18 cellular contexts compared by ENCODE assay signal in the genomic region with DNA sequence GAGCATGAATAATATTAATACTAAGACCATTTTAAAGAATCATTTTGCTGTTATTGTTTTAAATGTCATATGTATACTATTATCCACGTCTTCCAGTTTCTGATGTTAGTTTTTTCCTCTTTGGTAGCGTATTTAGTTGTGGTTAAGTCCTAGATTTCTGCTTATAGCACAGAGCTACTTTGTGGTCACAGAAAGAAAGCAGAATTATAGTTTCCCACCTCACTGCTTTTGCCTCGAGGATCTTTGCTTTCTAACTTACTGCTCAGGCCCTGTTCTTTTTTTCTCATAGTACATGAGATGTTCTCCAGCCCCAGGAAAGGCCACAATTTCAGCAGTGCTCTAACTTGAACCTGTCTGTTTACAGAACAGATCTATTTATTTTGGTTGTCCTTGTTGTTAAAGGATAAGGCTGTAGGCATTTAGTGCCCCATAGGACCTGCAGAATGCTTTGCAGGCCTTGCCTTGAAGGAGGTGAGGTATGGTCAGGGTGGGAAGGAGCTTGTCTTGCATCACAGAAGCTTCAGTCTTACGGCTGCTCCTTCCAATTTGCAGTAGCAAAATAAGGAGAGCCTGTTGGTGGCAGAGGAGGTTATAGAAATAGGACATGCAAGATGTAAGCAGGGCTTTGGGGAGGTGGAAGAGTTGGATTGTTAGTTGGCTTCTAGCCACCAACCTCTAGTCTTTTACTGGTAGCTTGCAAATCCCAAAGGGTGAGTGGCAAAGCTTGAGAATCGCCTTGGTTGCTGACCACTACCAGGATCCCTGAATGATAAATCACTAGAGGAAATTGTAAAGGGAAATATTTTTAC.
DNase-seq lines count a peak whose midpoint lies in the region; ATAC-seq and TF ChIP-seq lines count a peak whose summit lies in the region.
"Had no signal": no experiment of that assay in that cellular context is flagged by ENCODE, and none has a peak within 500 bp of the region (broad histone marks: within the 10 kb centered on the region; RNA-seq: fewer than 3 reads in every experiment).

No MANE protein-coding gene starts in this region.

- no peaks in the 10 kb centered on the region for H3K27me3 ChIP-seq in smooth muscle cell (ENCODE audit: low read depth)
- H3K27me3 ChIP-seq: cardiac muscle cell, ovary, SJSA1, uterus had no signal

- no peaks in the 10 kb centered on the region for H3K9me3 Mint-ChIP-seq in activated CD4-positive, alpha-beta T cell treated with anti-CD3 and anti-CD28 coated beads, Interleukin-2, amount 10 ng/mL, durations not matched to agents 24 days and 14 days
- no peaks in the 10 kb centered on the region for H3K9me3 Mint-ChIP-seq in WTC11
- no peaks in the 10 kb centered on the region for H3K9me3 Mint-ChIP-seq in natural killer cell

- no peak for TF ChIP-seq CTCF in WTC11 (IDR thresholded peaks at IDR 0.05)
- TF ChIP-seq CTCF in smooth muscle cell (IDR thresholded peaks at IDR 0.05; ENCODE audit: borderline replicate concordance, insufficient read depth, poor library complexity, severe bottlenecking) = no peak
- no peak for TF ChIP-seq CTCF in natural killer cell (IDR thresholded peaks at IDR 0.05)

- peaks cover 20% of the 10 kb centered on the region for H3K79me2 ChIP-seq in smooth muscle cell (ENCODE audit: low read depth)

- POLR2A ChIA-PET in WTC11 (lab: Charles Lee) = no interaction called here

- H3K9ac ChIP-seq in smooth muscle cell (ENCODE audit: low read depth) = no peak overlapping the region

- H3K36me3 ChIP-seq in smooth muscle cell (ENCODE audit: low read depth) = no peaks in the 10 kb centered on the region
- H3K36me3 ChIP-seq: cardiac muscle cell, ovary, uterus had no signal

- H3K27ac Mint-ChIP-seq in activated CD4-positive, alpha-beta T cell treated with anti-CD3 and anti-CD28 coated beads, Interleukin-2, amount 10 ng/mL, durations not matched to agents 24 days and 14 days = peak overlapping the region; percentile 5
- H3K27ac Mint-ChIP-seq in WTC11 = peak overlapping the region; percentile 67; the same call in 1 of the 2 replicates
- peak overlapping the region in 1 of 2 donors; percentile 46 for H3K27ac Mint-ChIP-seq in natural killer cell

- H3K4me3 Mint-ChIP-seq in activated CD4-positive, alpha-beta T cell treated with anti-CD3 and anti-CD28 coated beads, Interleukin-2, amount 10 ng/mL, durations not matched to agents 24 days and 14 days = no peak overlapping the region
- H3K4me3 Mint-ChIP-seq in WTC11 (no peak overlapping the region; the same call in 1 of the 2 replicates), natural killer cell (no peak overlapping the region)

- no peak overlapping the region for H2AFZ ChIP-seq in smooth muscle cell (ENCODE audit: low read depth)

- ATAC-seq in HG02870 (IDR thresholded peaks at IDR 0.05; ENCODE audit: unreplicated experiment) (peak; percentile 44), WTC11 (no peak), natural killer cell (no peak)
- ATAC-seq: activated CD4-positive, CD25-positive, alpha-beta regulatory T cell treated with anti-CD3 and anti-CD28 coated beads, Interleukin-2, amount 50 U/mL, for 24 hours; lower lobe of right lung had no signal

- no peak for DNase-seq in activated CD4-positive, alpha-beta T cell treated with anti-CD3 and anti-CD28 coated beads, Interleukin-2, amount 10 ng/mL, durations not matched to agents 24 days and 14 days
- DNase-seq in activated CD4-positive, alpha-beta T cell treated with anti-CD3 and anti-CD28 coated beads, Interleukin-2, amount 50 U/mL, for 4 hours = no peak
- DNase-seq in WTC11 (ENCODE audit: low spot score) = no peak
- DNase-seq in smooth muscle cell (lab: John Stamatoyannopoulos, UW; ENCODE audit: unreplicated experiment) = no peak
- DNase-seq in natural killer cell = no peak
- no peak for DNase-seq in activated CD4-positive, alpha-beta T cell treated with anti-CD3 and anti-CD28 coated beads, Interleukin-2, amount 50 U/mL, for 1 hour
- DNase-seq in NOMO-1 treated with DMSO at 0.1 percent for 48 hours (lab: John Stamatoyannopoulos, UW; ENCODE audit: unreplicated experiment) = no peak
- DNase-seq: activated gamma-delta T cell treated with Interleukin-2 at 50 U/mL for 16 hours; lower lobe of right lung; NCI-H1436; NCI-H524; ovary; stimulated activated CD8-positive, alpha-beta memory T cell treated with anti-CD3 and anti-CD28 coated beads, Interleukin-4, amount 100 ng/mL, for 48 hours; uterus had no signal

- no peaks in the 10 kb centered on the region for H3K9me3 ChIP-seq in smooth muscle cell (replicated peaks; ENCODE audit: low read depth)
- H3K9me3 ChIP-seq: lower lobe of right lung, ovary, SJSA1, uterus had no signal

- peaks cover 58% of the 10 kb centered on the region for H3K4me1 Mint-ChIP-seq in activated CD4-positive, alpha-beta T cell treated with anti-CD3 and anti-CD28 coated beads, Interleukin-2, amount 10 ng/mL, durations not matched to agents 24 days and 14 days
- H3K4me1 Mint-ChIP-seq in WTC11 (peaks cover 67% of the 10 kb centered on the region), natural killer cell (peaks cover 53 to 59% of the 10 kb centered on the region in 2 donors)

- peak overlapping the region; percentile 42 for H3K27ac ChIP-seq in smooth muscle cell (ENCODE audit: low read depth)
- H3K27ac ChIP-seq: cardiac muscle cell, lower lobe of right lung, ovary, SJSA1, uterus had no signal

- H3K4me1 ChIP-seq in smooth muscle cell (ENCODE audit: low read depth) = peaks cover 55% of the 10 kb centered on the region

- H3K27me3 Mint-ChIP-seq in activated CD4-positive, alpha-beta T cell treated with anti-CD3 and anti-CD28 coated beads, Interleukin-2, amount 10 ng/mL, durations not matched to agents 24 days and 14 days = no peaks in the 10 kb centered on the region
- no peaks in the 10 kb centered on the region for H3K27me3 Mint-ChIP-seq in WTC11 (ENCODE audit: low read depth)
- H3K27me3 Mint-ChIP-seq in natural killer cell (ENCODE audit: low read depth in 2 of 2) = no peaks in the 10 kb centered on the region

- H3K4me3 ChIP-seq in smooth muscle cell = no peak overlapping the region
- H3K4me3 ChIP-seq: cardiac muscle cell, lower lobe of right lung, ovary, SJSA1, uterus had no signal

- intact Hi-C loops in activated CD4-positive, alpha-beta T cell treated with anti-CD3 and anti-CD28 coated beads, Interleukin-2, amount 10 ng/mL, durations not matched to agents 24 days and 14 days (cut with micrococcal nuclease) = no loop called here
- intact Hi-C loops in natural killer cell (cut with micrococcal nuclease) = no loop called here

- CTCF ChIA-PET in WTC11 (lab: Charles Lee) = interaction anchor here (0.7 kb wide), 1 partner anchor 121 kb away, joined by 3 read pairs; no protein-coding TSS in a partner anchor

- H3K36me3 Mint-ChIP-seq in activated CD4-positive, alpha-beta T cell treated with anti-CD3 and anti-CD28 coated beads, Interleukin-2, amount 10 ng/mL, durations not matched to agents 24 days and 14 days (ENCODE audit: low read depth) = peaks cover 32% of the 10 kb centered on the region
- H3K36me3 Mint-ChIP-seq in WTC11 (peaks cover 5% of the 10 kb centered on the region; the same call in 1 of the 2 replicates), natural killer cell (no peaks in the 10 kb centered on the region)

- 41% methylated on average over 5 of the region's 5 CpGs for WGBS in smooth muscle cell (ENCODE audit: low lambda C conversion rate)

- H3F3A ChIP-seq in smooth muscle cell (ENCODE audit: low read depth) = peaks cover 20% of the 10 kb centered on the region

- H4K20me1 ChIP-seq in smooth muscle cell (ENCODE audit: low read depth) = peaks cover 100% of the 10 kb centered on the region

- peak overlapping the region; percentile 47 for H3K4me2 ChIP-seq in smooth muscle cell

TF ChIP-seq in WTC11, 78 proteins besides CTCF, POLR2A, EP300 and RAD21 (continues in another document):
- TF ChIP-seq, protein P1, sequence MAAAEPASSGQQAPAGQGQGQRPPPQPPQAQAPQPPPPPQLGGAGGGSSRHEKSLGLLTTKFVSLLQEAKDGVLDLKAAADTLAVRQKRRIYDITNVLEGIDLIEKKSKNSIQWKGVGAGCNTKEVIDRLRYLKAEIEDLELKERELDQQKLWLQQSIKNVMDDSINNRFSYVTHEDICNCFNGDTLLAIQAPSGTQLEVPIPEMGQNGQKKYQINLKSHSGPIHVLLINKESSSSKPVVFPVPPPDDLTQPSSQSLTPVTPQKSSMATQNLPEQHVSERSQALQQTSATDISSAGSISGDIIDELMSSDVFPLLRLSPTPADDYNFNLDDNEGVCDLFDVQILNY (CRISPR knock-in tag; IDR thresholded peaks at IDR 0.05) = no peak
- no peak for TF ChIP-seq SOX15 (CRISPR knock-in tag; IDR thresholded peaks at IDR 0.05)
- TF ChIP-seq SMAD4 (CRISPR knock-in tag; IDR thresholded peaks at IDR 0.05) = no peak
- TF ChIP-seq NFYB (CRISPR knock-in tag; conservative IDR thresholded peaks at IDR 0.05; ENCODE audit: low read depth) = no peak
- TF ChIP-seq FOXJ3 (CRISPR knock-in tag; IDR thresholded peaks at IDR 0.05; ENCODE audit: borderline replicate concordance) = no peak
- no peak for TF ChIP-seq ZNF396 (CRISPR knock-in tag; IDR thresholded peaks at IDR 0.05; ENCODE audit: borderline replicate concordance)
- TF ChIP-seq PRRX2 (CRISPR knock-in tag; IDR thresholded peaks at IDR 0.05) = no peak
- TF ChIP-seq, protein P2, sequence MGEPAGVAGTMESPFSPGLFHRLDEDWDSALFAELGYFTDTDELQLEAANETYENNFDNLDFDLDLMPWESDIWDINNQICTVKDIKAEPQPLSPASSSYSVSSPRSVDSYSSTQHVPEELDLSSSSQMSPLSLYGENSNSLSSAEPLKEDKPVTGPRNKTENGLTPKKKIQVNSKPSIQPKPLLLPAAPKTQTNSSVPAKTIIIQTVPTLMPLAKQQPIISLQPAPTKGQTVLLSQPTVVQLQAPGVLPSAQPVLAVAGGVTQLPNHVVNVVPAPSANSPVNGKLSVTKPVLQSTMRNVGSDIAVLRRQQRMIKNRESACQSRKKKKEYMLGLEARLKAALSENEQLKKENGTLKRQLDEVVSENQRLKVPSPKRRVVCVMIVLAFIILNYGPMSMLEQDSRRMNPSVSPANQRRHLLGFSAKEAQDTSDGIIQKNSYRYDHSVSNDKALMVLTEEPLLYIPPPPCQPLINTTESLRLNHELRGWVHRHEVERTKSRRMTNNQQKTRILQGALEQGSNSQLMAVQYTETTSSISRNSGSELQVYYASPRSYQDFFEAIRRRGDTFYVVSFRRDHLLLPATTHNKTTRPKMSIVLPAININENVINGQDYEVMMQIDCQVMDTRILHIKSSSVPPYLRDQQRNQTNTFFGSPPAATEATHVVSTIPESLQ (CRISPR knock-in tag; IDR thresholded peaks at IDR 0.05) = no peak
- no peak for TF ChIP-seq ELF4 (CRISPR knock-in tag; IDR thresholded peaks at IDR 0.05; ENCODE audit: low read depth)
